11 cellular contexts compared by ENCODE assay signal in genomic region chr12:56078427-56078826, GRCh38. TPM values are rescaled to one million over a fixed set of nuclear protein-coding genes. Genes with fewer than 3 reads are reported as not detected.
A peak's percentile ranks its signal among the peaks of the same experiment; 100 is the strongest.
DNase-seq lines count a peak whose midpoint lies in the region; ATAC-seq and TF ChIP-seq lines count a peak whose summit lies in the region.
"Had no signal": no experiment of that assay in that cellular context is flagged by ENCODE, and none has a peak within 500 bp of the region (broad histone marks: within the 10 kb centered on the region; RNA-seq: fewer than 3 reads in every experiment).

No MANE protein-coding gene starts in this region.

- peaks cover 4% of the 10 kb centered on the region for H3K4me1 Mint-ChIP-seq in activated T-cell treated with anti-CD3 and anti-CD28 coated beads, Interleukin-2, amount 50 U/mL, for 72 hours (ENCODE audit: low read depth)
- H3K4me1 Mint-ChIP-seq in brain (peaks cover 13% of the 10 kb centered on the region), mesothelial cell of epicardium (peaks cover 16% of the 10 kb centered on the region)

- no peaks in the 10 kb centered on the region for H3K36me3 Mint-ChIP-seq in activated T-cell treated with anti-CD3 and anti-CD28 coated beads, Interleukin-2, amount 50 U/mL, for 72 hours (ENCODE audit: insufficient read depth in 2 of 2)
- H3K36me3 Mint-ChIP-seq in brain (no peaks in the 10 kb centered on the region), mesothelial cell of epicardium (no peaks in the 10 kb centered on the region)

- H3K4me3 ChIP-seq in tibial nerve: peak overlapping the region in 2 of 4 donors; percentile 64 to 69
- H3K4me3 ChIP-seq in Peyer's patch: no peak overlapping the region

- no peaks in the 10 kb centered on the region for H3K36me3 ChIP-seq in tibial nerve
- H3K36me3 ChIP-seq in Peyer's patch: peaks cover 0 to under 1% (median 0%) of the 10 kb centered on the region in 3 donors
- H3K36me3 ChIP-seq: BE2C had no signal

- H3K27me3 ChIP-seq in tibial nerve (no peaks in the 10 kb centered on the region), Peyer's patch (no peaks in the 10 kb centered on the region)

- no peak for TF ChIP-seq EP300 in tibial nerve (IDR thresholded peaks at IDR 0.05)

- no peak overlapping the region for H3K27ac Mint-ChIP-seq in activated T-cell treated with anti-CD3 and anti-CD28 coated beads, Interleukin-2, amount 50 U/mL, for 72 hours
- H3K27ac Mint-ChIP-seq in brain (peak overlapping the region in 4 of 5 experiments; percentile 16 to 53 (median 28)), mesothelial cell of epicardium (peak overlapping the region; percentile 97)

- no peak for ATAC-seq in activated T-cell treated with anti-CD3 and anti-CD28 coated beads, Interleukin-2, amount 50 U/mL, for 72 hours (replicated peaks in 1 of 2)
- no peak for ATAC-seq in left ventricle myocardium superior

- TF ChIP-seq POLR2A in tibial nerve (IDR thresholded peaks at IDR 0.05) (no peak), Peyer's patch (IDR thresholded peaks at IDR 0.05) (no peak)

- H3K9me3 ChIP-seq in tibial nerve (no peaks in the 10 kb centered on the region), Peyer's patch (no peaks in the 10 kb centered on the region)
- H3K9me3 ChIP-seq: BE2C had no signal

- H3K9me3 Mint-ChIP-seq in activated T-cell treated with anti-CD3 and anti-CD28 coated beads, Interleukin-2, amount 50 U/mL, for 72 hours: no peaks in the 10 kb centered on the region
- H3K9me3 Mint-ChIP-seq in brain: peaks cover 0 to 5% (median 0%) of the 10 kb centered on the region in 5 experiments
- H3K9me3 Mint-ChIP-seq in mesothelial cell of epicardium: no peaks in the 10 kb centered on the region

- peaks cover 12% of the 10 kb centered on the region for H3K27me3 Mint-ChIP-seq in activated T-cell treated with anti-CD3 and anti-CD28 coated beads, Interleukin-2, amount 50 U/mL, for 72 hours (ENCODE audit: low read depth)
- H3K27me3 Mint-ChIP-seq in brain (peaks cover 57% of the 10 kb centered on the region), mesothelial cell of epicardium (ENCODE audit: low read depth) (peaks cover 38% of the 10 kb centered on the region)

- H3K27ac ChIP-seq in tibial nerve (peak overlapping the region; percentile 43 to 95 (median 93)), Peyer's patch (peak overlapping the region in 2 of 4 donors; percentile 97 to 99)

- DNase-seq in activated T-cell treated with anti-CD3 and anti-CD28 coated beads, Interleukin-2, amount 50 U/mL, for 72 hours: no peak
- DNase-seq in activated T-cell treated with anti-CD3 and anti-CD28 coated beads, Interleukin-2, amount 50 U/mL, for 1 hour: no peak
- DNase-seq in mesothelial cell of epicardium (ENCODE audit: low spot score in 2 of 2, unreplicated experiment in 2 of 2): no peak
- no peak for DNase-seq in tibial nerve (ENCODE audit: low spot score in 2 of 2)
- no peak for DNase-seq in Peyer's patch
- no peak for DNase-seq in left ventricle myocardium superior
- no peak for DNase-seq in ureter (ENCODE audit: low spot score)
- DNase-seq: NCI-H1092 had no signal

- intact Hi-C loops in left ventricle myocardium superior (cut with micrococcal nuclease): no loop called here

- TF ChIP-seq CTCF in brain (conservative IDR thresholded peaks at IDR 0.05) (no peak), mesothelial cell of epicardium (IDR thresholded peaks at IDR 0.05; ENCODE audit: unreplicated experiment) (no peak), tibial nerve (IDR thresholded peaks at IDR 0.05) (no peak), Peyer's patch (IDR thresholded peaks at IDR 0.05) (no peak)

- peak overlapping the region; percentile 82 to 88 for H3K4me3 Mint-ChIP-seq in activated T-cell treated with anti-CD3 and anti-CD28 coated beads, Interleukin-2, amount 50 U/mL, for 72 hours
- H3K4me3 Mint-ChIP-seq in brain: peak overlapping the region; percentile 86 to 88 (median 87)
- peak overlapping the region; percentile 82 for H3K4me3 Mint-ChIP-seq in mesothelial cell of epicardium

- peaks cover 0 to 21% (median 9%) of the 10 kb centered on the region in 4 donors for H3K4me1 ChIP-seq in tibial nerve
- H3K4me1 ChIP-seq in Peyer's patch: peaks cover 0 to 11% (median 3%) of the 10 kb centered on the region in 4 donors
- H3K4me1 ChIP-seq: BE2C had no signal

- WGBS in tibial nerve, 2 donors: 89 to 100% methylated on average over 1 of the region's 1 CpG

RNA-seq across cellular contexts. Expression of gene ERBB3, which starts 1.5 kb away (rescaled TPM):
- 1 to 10 TPM; 1.4 to 1.9 TPM for total RNA-seq in activated T-cell treated with anti-CD3 and anti-CD28 coated beads, Interleukin-2, amount 50 U/mL, for 72 hours
- polyA plus RNA-seq in brain (ENCODE audit: insufficient read depth, low read depth, low replicate concordance): 23.5 TPM
- 58.2 to 59.1 TPM (median 59.0 TPM) in 3 replicates for total RNA-seq in mesothelial cell of epicardium
- 100 to 1,000 TPM in 2 of 4 donors, 10 to 100 TPM in 2; 90.6 to 165 (median 99.8) TPM for total RNA-seq in tibial nerve
- 100 to 1,000 TPM in 3 of 4 donors, 10 to 100 TPM in 1; 61.9 to 532 (median 451) TPM for total RNA-seq in Peyer's patch
- 2.9 TPM for total RNA-seq in left ventricle myocardium superior
- 129 TPM for total RNA-seq in ureter
- total RNA-seq: OCI-LY7 had no signal

RNA-seq across cellular contexts. Expression of gene PA2G4, which starts 25.9 kb away (rescaled TPM):
- 100 to 1,000 TPM; 226 to 265 TPM for total RNA-seq in activated T-cell treated with anti-CD3 and anti-CD28 coated beads, Interleukin-2, amount 50 U/mL, for 72 hours
- 169 TPM for polyA plus RNA-seq in brain (ENCODE audit: insufficient read depth, low read depth, low replicate concordance)
- total RNA-seq in mesothelial cell of epicardium (90.4 to 96.7 TPM (median 91.4 TPM) in 3 replicates), tibial nerve (100 to 1,000 TPM in 1 of 4 donors, 10 to 100 TPM in 3; 79.6 to 104 (median 93.5) TPM), Peyer's patch (100 to 1,000 TPM in 1 of 4 donors, 10 to 100 TPM in 3; 34.3 to 221 (median 48.7) TPM), left ventricle myocardium superior (77.1 TPM), ureter (139 TPM)

RNA-seq across cellular contexts. Expression of gene RPS26, which starts 36.7 kb away (rescaled TPM):
- total RNA-seq in activated T-cell treated with anti-CD3 and anti-CD28 coated beads, Interleukin-2, amount 50 U/mL, for 72 hours: 10 to 100 TPM; 23.0 to 28.9 TPM
- 755 TPM for polyA plus RNA-seq in brain (ENCODE audit: insufficient read depth, low read depth, low replicate concordance)
- total RNA-seq in mesothelial cell of epicardium (20.6 to 25.7 TPM (median 25.2 TPM) in 3 replicates), tibial nerve (1,000 to 10,000 TPM in 2 of 4 donors, 100 to 1,000 TPM in 2; 308 to 1,324 (median 859) TPM), Peyer's patch (1,000 to 10,000 TPM in 1 of 4 donors, 100 to 1,000 TPM in 3; 564 to 1,937 (median 779) TPM), left ventricle myocardium superior (41.0 TPM), ureter (57.0 TPM)

RNA-seq across cellular contexts. Expression of gene RPL41, which starts 38.0 kb away (rescaled TPM):
- total RNA-seq in activated T-cell treated with anti-CD3 and anti-CD28 coated beads, Interleukin-2, amount 50 U/mL, for 72 hours: 1,000 to 10,000 TPM; 5,172 to 5,269 TPM
- 3,587 TPM for polyA plus RNA-seq in brain (ENCODE audit: insufficient read depth, low read depth, low replicate concordance)
- total RNA-seq in mesothelial cell of epicardium: 3,814 to 4,057 TPM (median 4,017 TPM) in 3 replicates
- total RNA-seq in tibial nerve: 1,000 to 10,000 TPM; 2,638 to 4,802 (median 2,805) TPM
- total RNA-seq in Peyer's patch: 1,000 to 10,000 TPM; 1,852 to 2,996 (median 2,194) TPM
- 1,980 TPM for total RNA-seq in left ventricle myocardium superior
- total RNA-seq in ureter: 5,339 TPM

RNA-seq across cellular contexts. Expression of gene ZC3H10, which starts 39.6 kb away (rescaled TPM):
- total RNA-seq in activated T-cell treated with anti-CD3 and anti-CD28 coated beads, Interleukin-2, amount 50 U/mL, for 72 hours: 10 to 100 TPM in 1 of 2 donors, 1 to 10 TPM in 1; 7.4 to 11.8 TPM
- polyA plus RNA-seq in brain (ENCODE audit: insufficient read depth, low read depth, low replicate concordance): 4.0 TPM
- total RNA-seq in mesothelial cell of epicardium (7.8 to 9.2 TPM (median 8.0 TPM) in 3 replicates), tibial nerve (1 to 10 TPM; 2.9 to 5.1 (median 4.8) TPM), Peyer's patch (1 to 10 TPM; 2.0 to 5.5 (median 3.8) TPM), left ventricle myocardium superior (5.5 TPM), ureter (9.8 TPM)

Comparison
In these comparisons a context has a peak if more than half of its experiments do, and no peak if none do; other contexts are left out.
1. RNA of gene ERBB3, which starts 1.5 kb away (total RNA-seq): 61.9 to 532 TPM in Peyer's patch, 129 TPM in ureter (single experiment), 90.6 to 165 TPM in tibial nerve and 58.2 to 59.1 TPM in mesothelial cell of epicardium; 2.9 TPM in left ventricle myocardium superior (single experiment) and 1.4 to 1.9 TPM in activated T-cell treated with anti-CD3 and anti-CD28 coated beads, Interleukin-2, amount 50 U/mL, for 72 hours; every median in the first group is over 10 times any median in the second.
2. Peak in every context shown above with its lines, with median percentiles within 50 percentile points of each other: H3K4me3 Mint-ChIP-seq.